ENCODE assay signal across 18 cellular contexts in the genomic region with DNA sequence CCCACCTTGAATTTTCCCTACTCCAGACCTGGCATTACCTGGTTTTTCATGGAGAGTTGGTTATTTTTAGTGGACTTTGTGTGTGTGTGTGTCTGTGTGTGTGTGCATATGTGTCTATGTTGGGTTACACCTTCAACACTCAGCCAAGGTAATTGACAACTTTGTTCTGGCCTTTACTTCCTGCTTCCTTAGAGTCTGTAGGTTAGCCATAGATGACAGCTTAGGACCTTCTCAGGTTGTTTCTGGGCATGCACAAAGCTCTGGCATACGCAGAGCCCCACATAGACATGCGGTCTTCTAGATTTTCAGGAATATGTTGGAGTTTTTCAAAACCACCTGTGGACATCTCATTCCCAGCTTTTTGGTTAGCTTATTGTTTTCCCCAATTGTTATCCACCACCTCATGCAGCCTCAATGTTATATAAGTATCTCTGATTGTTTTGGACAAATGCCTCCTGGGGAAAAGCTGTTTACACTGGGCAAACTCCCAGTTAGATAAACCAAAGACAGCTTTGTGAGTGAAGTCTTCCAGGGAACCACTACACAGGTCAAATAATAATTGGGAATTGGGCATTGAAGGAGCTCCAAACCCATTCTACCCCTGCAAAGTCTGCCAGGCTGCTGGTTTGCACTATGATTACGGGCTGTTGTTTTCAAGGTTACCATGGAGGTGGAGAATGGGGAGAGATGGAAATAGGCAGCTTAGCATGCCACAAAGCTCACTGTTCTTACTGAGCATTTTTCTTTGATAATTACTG.
DNase-seq lines count a peak whose midpoint lies in the region; TF ChIP-seq lines count a peak whose summit lies in the region.
"Had no signal": no experiment of that assay in that cellular context is flagged by ENCODE, and none has a peak within 500 bp of the region (broad histone marks: within the 10 kb centered on the region; RNA-seq: fewer than 3 reads in every experiment).

No MANE protein-coding gene starts in this region.

- H3K36me3 ChIP-seq in left ventricle myocardium inferior (no peaks in the 10 kb centered on the region), stomach smooth muscle (ENCODE audit: control insufficient read depth in 2 of 2, insufficient read depth in 2 of 2, low read length in 2 of 2) (no peaks in the 10 kb centered on the region), Karpas-422 (ENCODE audit: insufficient read depth, low read length) (no peaks in the 10 kb centered on the region), SK-N-SH (replicated peaks in 1 of 2; ENCODE audit: control insufficient read depth in 1 of 2, insufficient read depth in 2 of 2, low read length in 1 of 2) (no peaks in the 10 kb centered on the region), hepatocyte (replicated peaks; ENCODE audit: insufficient read depth, low read depth) (no peaks in the 10 kb centered on the region)
- H3K36me3 ChIP-seq: BLaER1, upper lobe of left lung had no signal

- H3K9me2 ChIP-seq in Karpas-422 (replicated peaks; ENCODE audit: insufficient read depth, low read length): no peaks in the 10 kb centered on the region
- H3K9me2 ChIP-seq in SK-N-SH: no peaks in the 10 kb centered on the region
- H3K9me2 ChIP-seq in hepatocyte (replicated peaks; ENCODE audit: insufficient read depth): no peaks in the 10 kb centered on the region

- H3K27ac ChIP-seq in VCaP: peak overlapping the region; percentile 63
- peak overlapping the region; percentile 68 for H3K27ac ChIP-seq in left ventricle myocardium inferior (replicated peaks)
- peak overlapping the region; percentile 12 for H3K27ac ChIP-seq in stomach smooth muscle (ENCODE audit: low read length)
- H3K27ac ChIP-seq in Karpas-422 (ENCODE audit: low read length): no peak overlapping the region
- H3K27ac ChIP-seq in SK-N-SH (ENCODE audit: low read depth in 2 of 2, low read length in 1 of 2): no peak overlapping the region
- no peak overlapping the region for H3K27ac ChIP-seq in hepatocyte
- H3K27ac ChIP-seq: BLaER1, upper lobe of left lung had no signal

- H3K9ac ChIP-seq in stomach smooth muscle (ENCODE audit: low read length in 2 of 2) (no peak overlapping the region), Karpas-422 (ENCODE audit: low read length) (no peak overlapping the region), SK-N-SH (no peak overlapping the region)
- H3K9ac ChIP-seq: BLaER1 had no signal

- POLR2A ChIA-PET in SK-N-SH (lab: Yijun Ruan, JAX): no interaction called here

- no peaks in the 10 kb centered on the region for H3K27me3 ChIP-seq in left ventricle myocardium inferior (ENCODE audit: low read depth)
- no peaks in the 10 kb centered on the region for H3K27me3 ChIP-seq in stomach smooth muscle (ENCODE audit: control insufficient read depth in 1 of 2, insufficient read depth in 2 of 2, low read length in 2 of 2)
- H3K27me3 ChIP-seq in Karpas-422 (ENCODE audit: low read length): no peaks in the 10 kb centered on the region
- no peaks in the 10 kb centered on the region; the same call in 1 of the 2 replicates for H3K27me3 ChIP-seq in SK-N-SH (ENCODE audit: insufficient read depth)
- H3K27me3 ChIP-seq in hepatocyte: no peaks in the 10 kb centered on the region
- H3K27me3 ChIP-seq: BLaER1, upper lobe of left lung had no signal

- intact Hi-C loops in left ventricle myocardium inferior (cut with micrococcal nuclease): no loop called here

- H3K79me2 ChIP-seq in Karpas-422 (ENCODE audit: low read length): no peaks in the 10 kb centered on the region
- H3K79me2 ChIP-seq in SK-N-SH (ENCODE audit: insufficient read depth): no peaks in the 10 kb centered on the region
- H3K79me2 ChIP-seq in hepatocyte: no peaks in the 10 kb centered on the region

- TF ChIP-seq EP300 in SK-N-SH (IDR thresholded peaks at IDR 0.05; ENCODE audit: borderline replicate concordance in 1 of 2, low read depth in 1 of 2, low read length in 1 of 2): no peak

- H3K4me2 ChIP-seq in Karpas-422 (ENCODE audit: low read depth, low read length, poor library complexity, severe bottlenecking) (no peak overlapping the region), SK-N-SH (no peak overlapping the region), hepatocyte (no peak overlapping the region)
- H3K4me2 ChIP-seq: BLaER1 had no signal

- no peaks in the 10 kb centered on the region for H3F3A ChIP-seq in SK-N-SH (replicated peaks; ENCODE audit: insufficient read depth)

- no peaks in the 10 kb centered on the region for H4K20me1 ChIP-seq in Karpas-422 (ENCODE audit: insufficient read depth, low read depth, low read length)
- H4K20me1 ChIP-seq in SK-N-SH (ENCODE audit: insufficient read depth): no peaks in the 10 kb centered on the region
- no peaks in the 10 kb centered on the region for H4K20me1 ChIP-seq in hepatocyte (ENCODE audit: insufficient read depth, poor library complexity, severe bottlenecking)
- H4K20me1 ChIP-seq: BLaER1 had no signal

- 28% methylated on average over 3 of the region's 3 CpGs for WGBS in SK-N-SH (ENCODE audit: low lambda C conversion rate)
- 81% methylated on average over 3 of the region's 3 CpGs for WGBS in hepatocyte (ENCODE audit: low lambda C conversion rate, missing lambda C conversion rate)

- H3K4me1 ChIP-seq in left ventricle myocardium inferior (peaks cover 32% of the 10 kb centered on the region), stomach smooth muscle (ENCODE audit: control insufficient read depth, insufficient read depth, low read length) (peaks cover 40% of the 10 kb centered on the region), Karpas-422 (ENCODE audit: low read length) (no peaks in the 10 kb centered on the region), SK-N-SH (ENCODE audit: control insufficient read depth in 1 of 2, insufficient read depth in 2 of 2, low read depth in 1 of 2, low read length in 1 of 2) (no peaks in the 10 kb centered on the region; a peak in 1 of 4 replicates), hepatocyte (ENCODE audit: insufficient read depth) (no peaks in the 10 kb centered on the region)
- H3K4me1 ChIP-seq: BLaER1, upper lobe of left lung had no signal

- DNase-seq in NCI-H748 (lab: John Stamatoyannopoulos, UW; ENCODE audit: unreplicated experiment): peak; percentile 19
- DNase-seq in NCI-H748 treated with DMSO at 0.1 percent for 48 hours (lab: John Stamatoyannopoulos, UW): no peak
- no peak for DNase-seq in left ventricle myocardium inferior
- DNase-seq in Karpas-422: no peak
- DNase-seq in SK-N-SH: no peak
- no peak for DNase-seq in hepatocyte (ENCODE audit: low spot score)
- DNase-seq: activated naive CD8-positive, alpha-beta T cell treated with anti-CD3 and anti-CD28 coated beads, Interleukin-2, amount 50 U/mL, for 24 hours; GF-D8; glutamatergic neuron; H7; NCI-H1417 treated with DMSO at 0.1 percent for 48 hours; NK-92 treated with Interleukin-12 subunit alpha and Interleukin-12 subunit beta, amount 100 ng/mL, for 24 hours; stimulated activated naive CD8-positive, alpha-beta T cell treated with anti-CD3 and anti-CD28 coated beads, Interleukin-15, amount 100 ng/mL, for 72 hours; upper lobe of left lung had no signal

- no peaks in the 10 kb centered on the region for H3K9me3 ChIP-seq in left ventricle myocardium inferior (replicated peaks)
- H3K9me3 ChIP-seq in stomach smooth muscle (ENCODE audit: control insufficient read depth in 2 of 2, low read length in 2 of 2): no peaks in the 10 kb centered on the region
- H3K9me3 ChIP-seq in Karpas-422 (ENCODE audit: low read length): no peaks in the 10 kb centered on the region
- no peaks in the 10 kb centered on the region for H3K9me3 ChIP-seq in SK-N-SH
- no peaks in the 10 kb centered on the region for H3K9me3 ChIP-seq in hepatocyte (ENCODE audit: low read depth)
- H3K9me3 ChIP-seq: BLaER1, upper lobe of left lung had no signal

- H2AFZ ChIP-seq in Karpas-422 (ENCODE audit: low read length) (no peak overlapping the region), SK-N-SH (ENCODE audit: low read depth) (no peak overlapping the region), hepatocyte (no peak overlapping the region)

- no peak for TF ChIP-seq RAD21 in SK-N-SH (IDR thresholded peaks at IDR 0.05; ENCODE audit: low read length)

- H3K4me3 ChIP-seq in left ventricle myocardium inferior (no peak overlapping the region), stomach smooth muscle (ENCODE audit: low read length in 2 of 2) (no peak overlapping the region), Karpas-422 (ENCODE audit: low read length) (no peak overlapping the region), SK-N-SH (ENCODE audit: low read depth in 2 of 2, low read length in 1 of 2) (no peak overlapping the region), hepatocyte (no peak overlapping the region)
- H3K4me3 ChIP-seq: BLaER1, lung, upper lobe of left lung had no signal

- no peak for TF ChIP-seq CTCF in VCaP (conservative IDR thresholded peaks at IDR 0.05)
- TF ChIP-seq CTCF in left ventricle myocardium inferior (IDR thresholded peaks at IDR 0.05; ENCODE audit: borderline replicate concordance): no peak
- TF ChIP-seq CTCF in SK-N-SH (IDR thresholded peaks at IDR 0.05): no peak
- TF ChIP-seq CTCF in hepatocyte (IDR thresholded peaks at IDR 0.05; ENCODE audit: poor library complexity): no peak

- CTCF ChIA-PET in SK-N-SH (lab: Yijun Ruan, JAX): interaction anchor here (0.9 kb wide), 1 partner anchor 18 kb away, joined by 4 read pairs; no protein-coding TSS in a partner anchor

TF ChIP-seq in SK-N-SH, 30 proteins besides CTCF, POLR2A, EP300 and RAD21:
- TF ChIP-seq POLR2AphosphoS5 (IDR thresholded peaks at IDR 0.05; ENCODE audit: low read depth, low read length) (no peak), TAF1 (IDR thresholded peaks at IDR 0.05; ENCODE audit: borderline replicate concordance, low read depth, low read length) (no peak)

Comparison
In these comparisons a context has a peak if more than half of its experiments do, and no peak if none do; other contexts are left out.
1. H3K27ac ChIP-seq: peak in VCaP (single experiment), left ventricle myocardium inferior (single experiment) and stomach smooth muscle (single experiment); none in Karpas-422 (single experiment), SK-N-SH (0 of 2) and hepatocyte (single experiment).